5 cellular contexts compared by ENCODE assay signal in genomic region chr3:90099493-90099892, GRCh38.
"Had no signal": no experiment of that assay in that cellular context is flagged by ENCODE, and none has a peak within 500 bp of the region (broad histone marks: within the 10 kb centered on the region; RNA-seq: fewer than 3 reads in every experiment).

No MANE protein-coding gene starts in this region.

- H3K9ac ChIP-seq: KMS-11 had no signal

- FAIRE-seq: HTR-8/SVneo had no signal

- H3K4me2 ChIP-seq: KMS-11 had no signal

- DNase-seq: KBM-7, KG1 had no signal

- H3K27ac ChIP-seq: HL-60, KMS-11 had no signal
